Comparison of ENCODE assay signal across 29 cellular contexts in the genomic region with DNA sequence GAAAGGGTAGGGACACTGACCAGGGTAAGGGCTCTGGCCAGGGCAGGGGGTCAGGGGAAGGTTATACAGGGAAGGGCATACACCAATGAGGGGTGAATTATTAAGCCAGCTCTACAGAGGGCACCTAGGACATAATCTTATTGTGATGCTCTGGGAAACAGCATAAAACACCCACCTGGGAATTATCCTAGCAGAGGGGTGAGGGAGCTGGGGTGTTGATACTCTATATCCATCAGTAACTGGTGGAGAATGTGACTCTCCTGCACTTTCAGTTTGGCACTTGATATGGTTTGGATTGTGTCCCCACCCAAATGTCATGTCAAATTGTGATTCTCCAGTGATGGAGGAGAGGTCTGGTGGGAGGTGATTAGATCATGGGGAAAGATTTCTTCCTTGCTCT.
"Had no signal": no experiment of that assay in that cellular context is flagged by ENCODE, and none has a peak within 500 bp of the region (broad histone marks: within the 10 kb centered on the region; RNA-seq: fewer than 3 reads in every experiment).

No MANE protein-coding gene starts in this region.

- DNase-seq: stimulated activated CD4-positive, alpha-beta T cell treated with anti-CD3 and anti-CD28 coated beads, Interleukin-2, amount 100 ng/mL, for 48 hours; stimulated activated CD4-positive, alpha-beta T cell treated with anti-CD3 and anti-CD28 coated beads, Interleukin-4, amount 100 ng/mL, for 1 hour; stimulated activated CD4-positive, alpha-beta T cell treated with anti-CD3 and anti-CD28 coated beads, Interleukin-4, amount 100 ng/mL, for 24 hours; stimulated activated CD4-positive, alpha-beta T cell treated with anti-CD3 and anti-CD28 coated beads, Interleukin-4, amount 100 ng/mL, for 4 hours; stimulated activated CD8-positive, alpha-beta memory T cell treated with anti-CD3 and anti-CD28 coated beads, Interleukin-4, amount 100 ng/mL, for 48 hours; stimulated activated naive B cell treated with anti-CD40 and anti-IgM and Interleukin-4, amounts not matched to agents 10 μg/mL and 1 μg/mL and 100 μg/mL, for 72 hours; stimulated activated naive CD4-positive, alpha-beta T cell; stimulated activated naive CD4-positive, alpha-beta T cell treated with Interleukin-2 at 50 U/mL for 16 hours; stimulated activated naive CD8-positive, alpha-beta T cell treated with anti-CD3 and anti-CD28 coated beads, Interleukin-15, amount 100 ng/mL, for 72 hours; stimulated activated naive CD8-positive, alpha-beta T cell treated with anti-CD3 and anti-CD28 coated beads, Interleukin-15, Interleukin-2, amounts not matched to agents 100 U/mL and 50 U/mL, for 24 hours; stomach; substantia nigra; testis; thyroid gland; tibial artery; transverse colon; trophoblast cell; upper lobe of left lung; upper lobe of right lung; uterus had no signal

- H3K27ac ChIP-seq: stomach, suprapubic skin, testis, thoracic aorta, thyroid gland, tibial artery, tibial nerve, transverse colon, upper lobe of left lung, upper lobe of right lung, uterus, vagina had no signal

- H3K9me3 ChIP-seq: testis, thoracic aorta, thyroid gland, transverse colon, upper lobe of right lung, vagina had no signal

- H3K4me1 ChIP-seq: stomach, suprapubic skin, testis, thyroid gland, tibial artery, tibial nerve, transverse colon, upper lobe of left lung, upper lobe of right lung, uterus, vagina had no signal

- H3K9me3 Mint-ChIP-seq: stimulated activated naive B cell treated with anti-CD40 and anti-IgM and Interleukin-4, amounts not matched to agents 10 μg/mL and 1 μg/mL and 100 μg/mL, for 72 hours; stimulated activated naive CD8-positive, alpha-beta T cell treated with anti-CD3 and anti-CD28 coated beads, Interleukin-15, amount 100 ng/mL, for 72 hours; stimulated activated naive CD8-positive, alpha-beta T cell treated with anti-CD3 and anti-CD28 coated beads, Interleukin-15, Interleukin-2, amounts not matched to agents 100 ng/mL and 50 ng/mL, for 24 hours; type B pancreatic cell had no signal

- ATAC-seq: stimulated activated effector memory CD8-positive, alpha-beta T cell treated with anti-CD3 and anti-CD28 coated beads, Interleukin-12 subunit alpha, Interleukin-12 subunit beta, amount 100 ng/mL, for 72 hours; stimulated activated memory B cell treated with anti-CD40 and anti-IgM and Interleukin-4, amounts not matched to agents 10 μg/mL and 1 μg/mL and 100 μg/mL, for 72 hours; stimulated activated naive B cell treated with anti-CD40 and anti-IgM and Interleukin-4, amounts not matched to agents 10 μg/mL and 1 μg/mL and 100 μg/mL, for 72 hours; stimulated activated naive CD8-positive, alpha-beta T cell treated with anti-CD3 and anti-CD28 coated beads, Interleukin-15, amount 100 ng/mL, for 72 hours; stimulated activated naive CD8-positive, alpha-beta T cell treated with anti-CD3 and anti-CD28 coated beads, Interleukin-15, Interleukin-2, amounts not matched to agents 100 U/mL and 50 U/mL, for 24 hours; upper lobe of right lung had no signal

- FAIRE-seq: urothelium cell line had no signal

- H3K4me1 Mint-ChIP-seq: stimulated activated effector memory CD8-positive, alpha-beta T cell treated with anti-CD3 and anti-CD28 coated beads, Interleukin-12 subunit alpha, Interleukin-12 subunit beta, amount 100 ng/mL, for 72 hours; stimulated activated naive CD8-positive, alpha-beta T cell treated with anti-CD3 and anti-CD28 coated beads, Interleukin-15, amount 100 ng/mL, for 72 hours had no signal

- H3K4me3 ChIP-seq: stomach, suprapubic skin, testis, thoracic aorta, thyroid gland, tibial artery, tibial nerve, transverse colon, upper lobe of left lung, upper lobe of right lung, uterus, vagina had no signal

- H3K36me3 ChIP-seq: stomach, suprapubic skin, thoracic aorta, thyroid gland, tibial artery, tibial nerve, transverse colon, upper lobe of left lung, upper lobe of right lung, uterus, vagina had no signal

- H3K27ac Mint-ChIP-seq: stimulated activated effector memory CD8-positive, alpha-beta T cell treated with anti-CD3 and anti-CD28 coated beads, Interleukin-12 subunit alpha, Interleukin-12 subunit beta, amount 100 ng/mL, for 72 hours; stimulated activated memory B cell treated with anti-CD40 and anti-IgM and Interleukin-4, amounts not matched to agents 10 μg/mL and 1 μg/mL and 100 μg/mL, for 72 hours; stimulated activated naive B cell treated with anti-CD40 and anti-IgM and Interleukin-4, amounts not matched to agents 10 μg/mL and 1 μg/mL and 100 μg/mL, for 72 hours; stimulated activated naive CD8-positive, alpha-beta T cell treated with anti-CD3 and anti-CD28 coated beads, Interleukin-15, amount 100 ng/mL, for 72 hours; stimulated activated naive CD8-positive, alpha-beta T cell treated with anti-CD3 and anti-CD28 coated beads, Interleukin-15, Interleukin-2, amounts not matched to agents 100 ng/mL and 50 ng/mL, for 24 hours; type B pancreatic cell had no signal

- H3K27me3 ChIP-seq: suprapubic skin, testis, thyroid gland, tibial artery, tibial nerve, transverse colon, upper lobe of left lung, upper lobe of right lung, uterus, vagina had no signal

- H3K4me3 Mint-ChIP-seq: stimulated activated effector memory CD8-positive, alpha-beta T cell treated with anti-CD3 and anti-CD28 coated beads, Interleukin-12 subunit alpha, Interleukin-12 subunit beta, amount 100 ng/mL, for 72 hours; stimulated activated memory B cell treated with anti-CD40 and anti-IgM and Interleukin-4, amounts not matched to agents 10 μg/mL and 1 μg/mL and 100 μg/mL, for 72 hours; stimulated activated naive B cell treated with anti-CD40 and anti-IgM and Interleukin-4, amounts not matched to agents 10 μg/mL and 1 μg/mL and 100 μg/mL, for 72 hours; stimulated activated naive CD8-positive, alpha-beta T cell treated with anti-CD3 and anti-CD28 coated beads, Interleukin-15, amount 100 ng/mL, for 72 hours; stimulated activated naive CD8-positive, alpha-beta T cell treated with anti-CD3 and anti-CD28 coated beads, Interleukin-15, Interleukin-2, amounts not matched to agents 100 ng/mL and 50 ng/mL, for 24 hours; type B pancreatic cell had no signal

- H3K36me3 Mint-ChIP-seq: stimulated activated effector memory CD8-positive, alpha-beta T cell treated with anti-CD3 and anti-CD28 coated beads, Interleukin-12 subunit alpha, Interleukin-12 subunit beta, amount 100 ng/mL, for 72 hours; stimulated activated memory B cell treated with anti-CD40 and anti-IgM and Interleukin-4, amounts not matched to agents 10 μg/mL and 1 μg/mL and 100 μg/mL, for 72 hours; stimulated activated naive B cell treated with anti-CD40 and anti-IgM and Interleukin-4, amounts not matched to agents 10 μg/mL and 1 μg/mL and 100 μg/mL, for 72 hours; type B pancreatic cell had no signal
